Comparison of ENCODE assay signal across 29 cellular contexts in the genomic region with DNA sequence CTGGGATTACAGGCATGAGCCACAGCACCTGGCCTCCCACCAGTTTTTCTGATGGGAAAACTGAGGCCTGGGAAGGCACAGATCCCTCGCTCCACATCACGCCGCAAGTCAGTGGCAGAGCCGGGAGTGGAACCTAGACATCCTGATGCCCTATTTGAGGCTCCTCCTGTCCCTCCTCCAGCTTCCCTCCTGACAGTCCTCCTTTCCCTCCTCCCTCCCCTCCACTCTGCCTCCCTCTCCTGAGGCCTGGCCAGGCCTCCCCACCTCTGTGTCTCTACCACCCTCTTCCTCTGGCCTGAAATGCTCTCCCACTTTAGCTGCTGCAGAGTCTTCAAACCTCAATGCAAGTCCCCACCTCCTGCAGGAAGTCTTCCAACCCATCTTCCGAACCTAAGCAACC. TPM values are rescaled to one million over a fixed set of nuclear protein-coding genes. Genes with fewer than 3 reads are reported as not detected.
DNase-seq lines count a peak whose midpoint lies in the region; ATAC-seq and TF ChIP-seq lines count a peak whose summit lies in the region.
"Had no signal": no experiment of that assay in that cellular context is flagged by ENCODE, and none has a peak within 500 bp of the region (broad histone marks: within the 10 kb centered on the region; RNA-seq: fewer than 3 reads in every experiment).

No MANE protein-coding gene starts in this region.

- no peak overlapping the region for H3K4me3 Mint-ChIP-seq in stimulated activated naive CD8-positive, alpha-beta T cell treated with anti-CD3 and anti-CD28 coated beads, Interleukin-15, amount 100 ng/mL, for 72 hours
- no peak overlapping the region for H3K4me3 Mint-ChIP-seq in endodermal cell
- H3K4me3 Mint-ChIP-seq in activated CD8-positive, alpha-beta memory T cell treated with anti-CD3 and anti-CD28 coated beads, Interleukin-2, amount 10 ng/mL, durations not matched to agents 7 days and 5 days: no peak overlapping the region
- H3K4me3 Mint-ChIP-seq: activated T-cell treated with anti-CD3 and anti-CD28 coated beads, Interleukin-2, amount 50 U/mL, for 24 hours; B cell; CD8-positive, alpha-beta memory T cell had no signal

- H3K9me2 ChIP-seq in PC-9 (ENCODE audit: insufficient read depth): no peaks in the 10 kb centered on the region

- H3K4me1 ChIP-seq in endodermal cell (ENCODE audit: control insufficient read depth, insufficient read depth, low read length) (peaks cover 7% of the 10 kb centered on the region), neutrophil (ENCODE audit: control insufficient read depth in 1 of 2, insufficient read depth in 1 of 2, low read depth in 1 of 2, low read length in 1 of 2) (peaks cover 58 to 59% of the 10 kb centered on the region in 2 experiments), PC-9 (replicated peaks; ENCODE audit: insufficient read depth) (0 out of 2 replicates have a peak, but pooled peaks cover 4% of the 10 kb centered on the region)
- H3K4me1 ChIP-seq: left ventricle myocardium inferior, SJSA1 had no signal

- H3K9me3 Mint-ChIP-seq in stimulated activated naive CD8-positive, alpha-beta T cell treated with anti-CD3 and anti-CD28 coated beads, Interleukin-15, amount 100 ng/mL, for 72 hours: no peaks in the 10 kb centered on the region
- H3K9me3 Mint-ChIP-seq in endodermal cell: no peaks in the 10 kb centered on the region
- H3K9me3 Mint-ChIP-seq in activated CD8-positive, alpha-beta memory T cell treated with anti-CD3 and anti-CD28 coated beads, Interleukin-2, amount 10 ng/mL, durations not matched to agents 7 days and 5 days (ENCODE audit: low read depth): no peaks in the 10 kb centered on the region
- H3K9me3 Mint-ChIP-seq: activated T-cell treated with anti-CD3 and anti-CD28 coated beads, Interleukin-2, amount 50 U/mL, for 24 hours; CD8-positive, alpha-beta memory T cell had no signal

- H3K27ac Mint-ChIP-seq in stimulated activated naive CD8-positive, alpha-beta T cell treated with anti-CD3 and anti-CD28 coated beads, Interleukin-15, amount 100 ng/mL, for 72 hours: peak overlapping the region; percentile 17 to 92
- peak overlapping the region; percentile 50 for H3K27ac Mint-ChIP-seq in endodermal cell
- no peak overlapping the region for H3K27ac Mint-ChIP-seq in activated CD8-positive, alpha-beta memory T cell treated with anti-CD3 and anti-CD28 coated beads, Interleukin-2, amount 10 ng/mL, durations not matched to agents 7 days and 5 days
- H3K27ac Mint-ChIP-seq: activated T-cell treated with anti-CD3 and anti-CD28 coated beads, Interleukin-2, amount 50 U/mL, for 24 hours had no signal

- POLR2A ChIA-PET in PC-9 (lab: Charles Lee; ENCODE audit: unreplicated experiment): no interaction called here

- no peaks in the 10 kb centered on the region for H3K36me3 Mint-ChIP-seq in endodermal cell (ENCODE audit: low read depth)
- H3K36me3 Mint-ChIP-seq in activated CD8-positive, alpha-beta memory T cell treated with anti-CD3 and anti-CD28 coated beads, Interleukin-2, amount 10 ng/mL, durations not matched to agents 7 days and 5 days: no peaks in the 10 kb centered on the region
- H3K36me3 Mint-ChIP-seq: CD8-positive, alpha-beta memory T cell had no signal

- no peaks in the 10 kb centered on the region for H3F3A ChIP-seq in PC-9 (ENCODE audit: insufficient read depth, low read depth)

- no peaks in the 10 kb centered on the region for H4K20me1 ChIP-seq in PC-9 (ENCODE audit: insufficient read depth)

- H3K9ac ChIP-seq in endodermal cell (ENCODE audit: extremely low read depth, low read length, poor library complexity, severe bottlenecking): no peak overlapping the region

- CTCF ChIA-PET in PC-9 (lab: Charles Lee): interaction anchor here (0.6 kb wide), 1 partner anchor 36 kb away, joined by 4 read pairs; no protein-coding TSS in a partner anchor
- CTCF ChIA-PET in activated CD8-positive, alpha-beta memory T cell treated with anti-CD3 and anti-CD28 coated beads, Interleukin-2, amount 10 ng/mL, durations not matched to agents 7 days and 5 days (lab: Charles Lee): interaction anchor here (1.9 kb wide), 1 partner anchor 116 kb away, joined by 5 read pairs; no protein-coding TSS in a partner anchor

- no peaks in the 10 kb centered on the region for H3K36me3 ChIP-seq in endodermal cell (ENCODE audit: control insufficient read depth, insufficient read depth, low read length)
- no peaks in the 10 kb centered on the region for H3K36me3 ChIP-seq in neutrophil
- no peaks in the 10 kb centered on the region for H3K36me3 ChIP-seq in PC-9 (ENCODE audit: low read depth)
- H3K36me3 ChIP-seq: left ventricle myocardium inferior, SJSA1, suprapubic skin had no signal

- H3K79me2 ChIP-seq in PC-9 (ENCODE audit: low read depth): no peaks in the 10 kb centered on the region

- H3K9me3 ChIP-seq in endodermal cell (ENCODE audit: control insufficient read depth, low read length): no peaks in the 10 kb centered on the region
- no peaks in the 10 kb centered on the region for H3K9me3 ChIP-seq in neutrophil
- H3K9me3 ChIP-seq in PC-9 (ENCODE audit: insufficient read depth, low read depth): no peaks in the 10 kb centered on the region
- H3K9me3 ChIP-seq: left ventricle myocardium inferior, SJSA1, suprapubic skin had no signal

- no peaks in the 10 kb centered on the region for H3K27me3 Mint-ChIP-seq in stimulated activated naive CD8-positive, alpha-beta T cell treated with anti-CD3 and anti-CD28 coated beads, Interleukin-15, amount 100 ng/mL, for 72 hours
- H3K27me3 Mint-ChIP-seq in endodermal cell (ENCODE audit: insufficient read depth): peaks cover 2% of the 10 kb centered on the region
- no peaks in the 10 kb centered on the region for H3K27me3 Mint-ChIP-seq in activated CD8-positive, alpha-beta memory T cell treated with anti-CD3 and anti-CD28 coated beads, Interleukin-2, amount 10 ng/mL, durations not matched to agents 7 days and 5 days
- H3K27me3 Mint-ChIP-seq: activated T-cell treated with anti-CD3 and anti-CD28 coated beads, Interleukin-2, amount 50 U/mL, for 24 hours; CD8-positive, alpha-beta memory T cell had no signal

- WGBS in endodermal cell (ENCODE audit: insufficient coverage in 1 of 2, insufficient read length in 1 of 2), 2 experiments: 97 to 98% methylated on average over 4 to 5 of the region's 5 CpGs

- no peaks in the 10 kb centered on the region for H3K4me1 Mint-ChIP-seq in stimulated activated naive CD8-positive, alpha-beta T cell treated with anti-CD3 and anti-CD28 coated beads, Interleukin-15, amount 100 ng/mL, for 72 hours
- peaks cover 36% of the 10 kb centered on the region for H3K4me1 Mint-ChIP-seq in endodermal cell
- no peaks in the 10 kb centered on the region for H3K4me1 Mint-ChIP-seq in activated CD8-positive, alpha-beta memory T cell treated with anti-CD3 and anti-CD28 coated beads, Interleukin-2, amount 10 ng/mL, durations not matched to agents 7 days and 5 days

- BruUV-seq in PC-9 (replicated peaks; lab: Mats Ljungman, UMichigan): no TSS peak

- no peak for TF ChIP-seq CTCF in endodermal cell (conservative IDR thresholded peaks at IDR 0.05)
- no peak for TF ChIP-seq CTCF in neutrophil (IDR thresholded peaks at IDR 0.05)
- no peak for TF ChIP-seq CTCF in PC-9 (conservative IDR thresholded peaks at IDR 0.05)

- intact Hi-C loops in PC-9 (cut with micrococcal nuclease; ENCODE audit: unreplicated experiment): no loop called here

- H3K4me2 ChIP-seq in PC-9: no peak overlapping the region

- ATAC-seq in stimulated activated naive CD8-positive, alpha-beta T cell treated with anti-CD3 and anti-CD28 coated beads, Interleukin-15, amount 100 ng/mL, for 72 hours: no peak
- ATAC-seq in stimulated activated naive CD8-positive, alpha-beta T cell treated with anti-CD3 and anti-CD28 coated beads, Interleukin-15, Interleukin-2, amounts not matched to agents 100 U/mL and 50 U/mL, for 24 hours: no peak
- ATAC-seq in GM21825 (IDR thresholded peaks at IDR 0.05; ENCODE audit: unreplicated experiment): no peak
- ATAC-seq in activated CD8-positive, alpha-beta memory T cell treated with anti-CD3 and anti-CD28 coated beads, Interleukin-2, amount 10 ng/mL, durations not matched to agents 7 days and 5 days: no peak

- no peak overlapping the region for H3K4me3 ChIP-seq in endodermal cell (ENCODE audit: low read length)
- no peak overlapping the region for H3K4me3 ChIP-seq in neutrophil (ENCODE audit: low read depth in 1 of 2, low read length in 1 of 2)
- H3K4me3 ChIP-seq in PC-9: no peak overlapping the region
- H3K4me3 ChIP-seq: coronary artery, left ventricle myocardium inferior, SJSA1, suprapubic skin had no signal

- DNase-seq in stimulated activated naive CD8-positive, alpha-beta T cell treated with anti-CD3 and anti-CD28 coated beads, Interleukin-15, amount 100 ng/mL, for 72 hours: no peak
- DNase-seq in stimulated activated naive CD8-positive, alpha-beta T cell treated with anti-CD3 and anti-CD28 coated beads, Interleukin-15, Interleukin-2, amounts not matched to agents 100 U/mL and 50 U/mL, for 24 hours: no peak
- DNase-seq in endodermal cell (no peak), PC-9 (no peak)
- DNase-seq in activated CD8-positive, alpha-beta memory T cell treated with anti-CD3 and anti-CD28 coated beads, Interleukin-2, amount 10 ng/mL, durations not matched to agents 7 days and 5 days: no peak
- DNase-seq: activated CD4-positive, alpha-beta T cell treated with anti-CD3 and anti-CD28 coated beads, Interleukin-2, amount 50 U/mL, for 1 hour; activated CD4-positive, CD25-positive, alpha-beta regulatory T cell; activated effector memory CD4-positive, alpha-beta T cell treated with anti-CD3 and anti-CD28 coated beads, Interleukin-2, amount 50 U/mL, for 16 hours; activated T-cell treated with anti-CD3 and anti-CD28 coated beads, Interleukin-2, amount 50 U/mL, for 24 hours; caudate nucleus; CD8-positive, alpha-beta memory T cell; effector memory CD4-positive, alpha-beta T cell; EL; KG1; left ventricle myocardium inferior; MM.1S; NCI-H2029; NCI-H2227 treated with DMSO at 0.1 percent for 48 hours; NCI-H526; occipital lobe; stimulated activated CD4-positive, alpha-beta T cell treated with anti-CD3 and anti-CD28 coated beads, Interleukin-15, amount 100 ng/mL, for 24 hours; stimulated activated CD4-positive, alpha-beta T cell treated with anti-CD3 and anti-CD28 coated beads, Interleukin-4, amount 100 ng/mL, for 4 hours; T-helper 1 cell had no signal

- H3K27ac ChIP-seq in endodermal cell (ENCODE audit: low read depth, low read length): no peak overlapping the region
- H3K27ac ChIP-seq in neutrophil: peak overlapping the region; percentile 64
- H3K27ac ChIP-seq in PC-9: no peak overlapping the region
- H3K27ac ChIP-seq: coronary artery, left ventricle myocardium inferior, SJSA1, suprapubic skin had no signal

- no peak overlapping the region for H2AFZ ChIP-seq in PC-9

- H3K27me3 ChIP-seq in endodermal cell (ENCODE audit: control insufficient read depth, insufficient read depth, low read length, poor library complexity, severe bottlenecking) (no peaks in the 10 kb centered on the region), neutrophil (no peaks in the 10 kb centered on the region), PC-9 (ENCODE audit: insufficient read depth, low read depth) (no peaks in the 10 kb centered on the region)
- H3K27me3 ChIP-seq: SJSA1, suprapubic skin had no signal

RNA-seq across cellular contexts. Expression of a gene that starts 13.3 kb away (rescaled TPM):
- total RNA-seq in endodermal cell: 100 to 1,000 TPM; 136 to 203 TPM
- polyA plus RNA-seq in endodermal cell (2013, experiment 1 of 2): 94.6 TPM
- 91.2 TPM for polyA plus RNA-seq in endodermal cell (2013, experiment 2 of 2)
- total RNA-seq in PC-9 (2021): 0.46 and 1.1 TPM in 2 replicates
- 1 to 10 TPM; 2.2 to 3.7 TPM for total RNA-seq in activated CD8-positive, alpha-beta memory T cell treated with anti-CD3 and anti-CD28 coated beads, Interleukin-2, amount 10 ng/mL, durations not matched to agents 7 days and 5 days

Comparison
In these comparisons a context has a peak if more than half of its experiments do, and no peak if none do; other contexts are left out.
1. RNA of a gene that starts 13.3 kb away (total RNA-seq): 136 to 203 TPM in endodermal cell; 2.2 to 3.7 TPM in activated CD8-positive, alpha-beta memory T cell treated with anti-CD3 and anti-CD28 coated beads, Interleukin-2, amount 10 ng/mL, durations not matched to agents 7 days and 5 days and 0.46 to 1.1 TPM in PC-9; every median in the first group is over 10 times any median in the second.